In genomic region chr2:101480764-101481163, GRCh38 we compare ENCODE assay signal across 29 cellular contexts. TPM values are rescaled to one million over a fixed set of nuclear protein-coding genes. Genes with fewer than 3 reads are reported as not detected.
"Had no signal": no experiment of that assay in that cellular context is flagged by ENCODE, and none has a peak within 500 bp of the region (broad histone marks: within the 10 kb centered on the region; RNA-seq: fewer than 3 reads in every experiment).

No MANE protein-coding gene starts in this region.

- H3K27me3 ChIP-seq: brain microvascular endothelial cell had no signal

- H3K4me3 ChIP-seq: cardiac muscle cell, SK-N-MC had no signal

- H3K27ac ChIP-seq: brain microvascular endothelial cell, cardiac muscle cell, SK-N-MC had no signal

- ATAC-seq: activated CD8-positive, alpha-beta memory T cell treated with anti-CD3 and anti-CD28 coated beads, Interleukin-2, amount 10 ng/mL, durations not matched to agents 7 days and 5 days; Right ventricle myocardium inferior; T-cell had no signal

- H3K36me3 ChIP-seq: brain microvascular endothelial cell, cardiac muscle cell had no signal

- DNase-seq: activated B cell treated with CpG ODN at 0.5 μM for 24 hours; activated CD4-positive, alpha-beta T cell treated with anti-CD3 and anti-CD28 coated beads for 1 hour; activated CD4-positive, alpha-beta T cell treated with anti-CD3 and anti-CD28 coated beads, Interleukin-2, amount 10 ng/mL, durations not matched to agents 24 days and 14 days; activated CD4-positive, alpha-beta T cell treated with anti-CD3 and anti-CD28 coated beads, Interleukin-2, amount 50 U/mL, for 48 hours; activated CD8-positive, alpha-beta memory T cell treated with anti-CD3 and anti-CD28 coated beads, Interleukin-2, amount 10 ng/mL, durations not matched to agents 7 days and 5 days; activated effector memory CD4-positive, alpha-beta T cell treated with Interleukin-2 at 50 U/mL for 16 hours; activated naive CD4-positive, alpha-beta T cell; activated T-cell treated with anti-CD3 and anti-CD28 coated beads, Interleukin-2, amount 50 U/mL, for 24 hours; brain microvascular endothelial cell; cerebellar nuclear complex; Kasumi-1; NCI-H1092; NCI-H1417; NCI-H1694; NCI-H2029; NCI-H2107; NCI-H2171 treated with DMSO at 0.1 percent for 48 hours; NCI-H226; NCI-H526; NCI-H82; RPMI8226; T-cell; T-helper 2 cell; T1000 had no signal

RNA-seq across cellular contexts. Expression of gene RFX8, which starts 5.9 kb away (rescaled TPM):
- total RNA-seq: activated B cell treated with CpG ODN at 0.5 μM for 24 hours, M059J, OCI-LY7, Right ventricle myocardium inferior had no signal
